ENCODE assay signal across 1 cellular context in the genomic region with DNA sequence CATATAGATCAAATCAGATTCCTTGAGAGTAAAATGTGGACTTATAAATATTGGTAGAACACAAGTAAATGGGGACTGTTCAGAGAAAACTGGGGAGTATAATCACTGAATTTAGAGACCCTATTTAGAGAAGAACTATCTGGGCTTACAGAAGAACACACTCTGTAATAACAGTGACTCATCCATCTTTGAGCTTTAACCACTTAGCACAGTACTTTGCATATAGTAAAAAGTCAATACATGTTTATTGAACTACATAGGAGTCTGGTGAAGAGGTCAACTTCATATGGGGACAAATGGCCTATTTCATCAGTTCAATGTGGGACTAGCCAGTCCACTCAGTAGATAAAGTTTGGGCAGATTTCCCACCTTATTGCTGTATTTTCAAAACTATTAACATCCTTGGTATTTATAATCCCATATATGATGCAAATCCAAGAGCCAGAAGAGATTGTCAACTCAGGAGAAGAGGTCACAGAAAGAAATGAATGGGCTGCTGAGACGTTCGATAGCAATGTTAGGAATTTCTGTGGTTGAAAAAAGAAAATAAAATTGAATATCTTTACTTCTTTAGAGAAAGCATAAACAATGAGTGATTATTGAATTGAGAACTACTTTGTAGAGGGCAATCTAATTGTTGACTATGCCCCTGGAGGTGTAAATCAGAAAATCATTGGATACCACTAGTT.
TF ChIP-seq lines count a peak whose summit lies in the region.

No MANE protein-coding gene starts in this region.

TF ChIP-seq in GM23338, 12 proteins besides CTCF, POLR2A, EP300 and RAD21 (continued from another document):
- TF ChIP-seq, protein P1, sequence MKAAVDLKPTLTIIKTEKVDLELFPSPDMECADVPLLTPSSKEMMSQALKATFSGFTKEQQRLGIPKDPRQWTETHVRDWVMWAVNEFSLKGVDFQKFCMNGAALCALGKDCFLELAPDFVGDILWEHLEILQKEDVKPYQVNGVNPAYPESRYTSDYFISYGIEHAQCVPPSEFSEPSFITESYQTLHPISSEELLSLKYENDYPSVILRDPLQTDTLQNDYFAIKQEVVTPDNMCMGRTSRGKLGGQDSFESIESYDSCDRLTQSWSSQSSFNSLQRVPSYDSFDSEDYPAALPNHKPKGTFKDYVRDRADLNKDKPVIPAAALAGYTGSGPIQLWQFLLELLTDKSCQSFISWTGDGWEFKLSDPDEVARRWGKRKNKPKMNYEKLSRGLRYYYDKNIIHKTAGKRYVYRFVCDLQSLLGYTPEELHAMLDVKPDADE (IDR thresholded peaks at IDR 0.05): no peak
- TF ChIP-seq JUNB (IDR thresholded peaks at IDR 0.05; ENCODE audit: unreplicated experiment): no peak
- TF ChIP-seq, protein P2, sequence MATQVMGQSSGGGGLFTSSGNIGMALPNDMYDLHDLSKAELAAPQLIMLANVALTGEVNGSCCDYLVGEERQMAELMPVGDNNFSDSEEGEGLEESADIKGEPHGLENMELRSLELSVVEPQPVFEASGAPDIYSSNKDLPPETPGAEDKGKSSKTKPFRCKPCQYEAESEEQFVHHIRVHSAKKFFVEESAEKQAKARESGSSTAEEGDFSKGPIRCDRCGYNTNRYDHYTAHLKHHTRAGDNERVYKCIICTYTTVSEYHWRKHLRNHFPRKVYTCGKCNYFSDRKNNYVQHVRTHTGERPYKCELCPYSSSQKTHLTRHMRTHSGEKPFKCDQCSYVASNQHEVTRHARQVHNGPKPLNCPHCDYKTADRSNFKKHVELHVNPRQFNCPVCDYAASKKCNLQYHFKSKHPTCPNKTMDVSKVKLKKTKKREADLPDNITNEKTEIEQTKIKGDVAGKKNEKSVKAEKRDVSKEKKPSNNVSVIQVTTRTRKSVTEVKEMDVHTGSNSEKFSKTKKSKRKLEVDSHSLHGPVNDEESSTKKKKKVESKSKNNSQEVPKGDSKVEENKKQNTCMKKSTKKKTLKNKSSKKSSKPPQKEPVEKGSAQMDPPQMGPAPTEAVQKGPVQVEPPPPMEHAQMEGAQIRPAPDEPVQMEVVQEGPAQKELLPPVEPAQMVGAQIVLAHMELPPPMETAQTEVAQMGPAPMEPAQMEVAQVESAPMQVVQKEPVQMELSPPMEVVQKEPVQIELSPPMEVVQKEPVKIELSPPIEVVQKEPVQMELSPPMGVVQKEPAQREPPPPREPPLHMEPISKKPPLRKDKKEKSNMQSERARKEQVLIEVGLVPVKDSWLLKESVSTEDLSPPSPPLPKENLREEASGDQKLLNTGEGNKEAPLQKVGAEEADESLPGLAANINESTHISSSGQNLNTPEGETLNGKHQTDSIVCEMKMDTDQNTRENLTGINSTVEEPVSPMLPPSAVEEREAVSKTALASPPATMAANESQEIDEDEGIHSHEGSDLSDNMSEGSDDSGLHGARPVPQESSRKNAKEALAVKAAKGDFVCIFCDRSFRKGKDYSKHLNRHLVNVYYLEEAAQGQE (IDR thresholded peaks at IDR 0.05; ENCODE audit: unreplicated experiment): no peak
- TF ChIP-seq EZH2 (IDR thresholded peaks at IDR 0.05; ENCODE audit: low read depth, unreplicated experiment): no peak
- no peak for TF ChIP-seq STAT1 (IDR thresholded peaks at IDR 0.05; ENCODE audit: unreplicated experiment)
- no peak for TF ChIP-seq ZNF114 (CRISPR knock-in tag; IDR thresholded peaks at IDR 0.05)
